Comparison of ENCODE assay signal across 20 cellular contexts in the genomic region with DNA sequence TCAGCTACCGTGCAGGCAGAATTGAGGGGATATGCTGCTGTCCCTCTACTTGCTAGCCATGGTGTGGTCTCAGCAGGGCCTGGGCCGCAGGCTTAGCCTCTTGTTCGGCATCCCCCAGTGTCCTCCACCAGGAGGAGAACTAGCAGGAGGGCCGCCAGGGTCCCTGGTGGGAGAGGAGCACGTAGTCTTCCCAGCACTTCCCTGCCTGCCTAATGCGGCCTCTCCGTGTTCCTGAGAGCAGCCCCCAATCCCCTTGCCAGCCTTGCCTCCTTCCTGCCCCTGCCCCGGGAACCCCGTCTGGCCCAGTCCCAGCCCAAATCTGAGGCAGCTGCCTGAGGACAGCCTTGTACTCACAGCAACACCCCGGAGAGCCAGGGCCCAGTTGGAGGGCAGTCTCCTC.
"Had no signal": no experiment of that assay in that cellular context is flagged by ENCODE, and none has a peak within 500 bp of the region (broad histone marks: within the 10 kb centered on the region; RNA-seq: fewer than 3 reads in every experiment).

No MANE protein-coding gene starts in this region.

- H3K4me3 Mint-ChIP-seq: activated CD4-positive, alpha-beta T cell treated with anti-CD3 and anti-CD28 coated beads for 36 hours; activated naive CD4-positive, alpha-beta T cell treated with anti-CD3 and anti-CD28 coated beads for 36 hours; activated naive CD8-positive, alpha-beta T cell treated with anti-CD3 and anti-CD28 coated beads, Interleukin-2, amount 50 U/mL, for 24 hours; brain; mesothelial cell of epicardium; natural killer cell treated with Interleukin-12 subunit alpha and Interleukin-12 subunit beta and Interleukin-15 and Interleukin-18, amount 100 ng/mL, for 72 hours; WTC11 had no signal

- H3K27ac Mint-ChIP-seq: activated naive CD4-positive, alpha-beta T cell treated with anti-CD3 and anti-CD28 coated beads for 36 hours; activated naive CD8-positive, alpha-beta T cell treated with anti-CD3 and anti-CD28 coated beads, Interleukin-2, amount 50 U/mL, for 24 hours; mesothelial cell of epicardium had no signal

- H3K27me3 Mint-ChIP-seq: activated CD4-positive, alpha-beta T cell treated with anti-CD3 and anti-CD28 coated beads for 36 hours; activated naive CD8-positive, alpha-beta T cell treated with anti-CD3 and anti-CD28 coated beads, Interleukin-2, amount 50 U/mL, for 24 hours; brain; natural killer cell treated with Interleukin-12 subunit alpha and Interleukin-12 subunit beta and Interleukin-15 and Interleukin-18, amount 100 ng/mL, for 72 hours; type B pancreatic cell had no signal

- H3K9me3 ChIP-seq: lower lobe of right lung, ovary, prostate gland, spleen, thoracic aorta, vagina had no signal

- H3K4me1 Mint-ChIP-seq: brain had no signal

- H3K36me3 ChIP-seq: ovary had no signal

- DNase-seq: activated CD4-positive, alpha-beta T cell treated with anti-CD3 and anti-CD28 coated beads for 36 hours; activated naive CD4-positive, alpha-beta T cell treated with anti-CD3 and anti-CD28 coated beads for 36 hours; activated naive CD8-positive, alpha-beta T cell treated with anti-CD3 and anti-CD28 coated beads, Interleukin-2, amount 50 U/mL, for 24 hours; activated T-cell treated with anti-CD3 and anti-CD28 coated beads, Interleukin-2, amount 50 U/mL, for 1 hour; foreskin fibroblast; kidney; lower lobe of right lung; ovary; spleen; stimulated activated CD4-positive, alpha-beta T cell treated with anti-CD3 and anti-CD28 coated beads, Interleukin-4, amount 100 ng/mL, for 1 hour; stimulated activated naive CD4-positive, alpha-beta T cell treated with Interleukin-2 at 50 U/mL for 16 hours; T1000 had no signal

- H3K27me3 ChIP-seq: ovary, spleen, vagina had no signal

- H3K9me3 Mint-ChIP-seq: activated naive CD4-positive, alpha-beta T cell treated with anti-CD3 and anti-CD28 coated beads for 36 hours; activated naive CD8-positive, alpha-beta T cell treated with anti-CD3 and anti-CD28 coated beads, Interleukin-2, amount 50 U/mL, for 24 hours; brain; mesothelial cell of epicardium; natural killer cell treated with Interleukin-12 subunit alpha and Interleukin-12 subunit beta and Interleukin-15 and Interleukin-18, amount 100 ng/mL, for 72 hours; type B pancreatic cell; WTC11 had no signal

- H3K27ac ChIP-seq: lower lobe of right lung, ovary, prostate gland, spleen, thoracic aorta, vagina had no signal

- H3K4me3 ChIP-seq: lower lobe of right lung, ovary, prostate gland, spleen, thoracic aorta, vagina had no signal

- ATAC-seq: activated CD4-positive, alpha-beta T cell treated with anti-CD3 and anti-CD28 coated beads for 36 hours; activated naive CD8-positive, alpha-beta T cell treated with anti-CD3 and anti-CD28 coated beads, Interleukin-2, amount 50 U/mL, for 24 hours; lower lobe of right lung; WTC11 had no signal

- H3K4me1 ChIP-seq: prostate gland had no signal
